33 cellular contexts compared by ENCODE assay signal in the genomic region with DNA sequence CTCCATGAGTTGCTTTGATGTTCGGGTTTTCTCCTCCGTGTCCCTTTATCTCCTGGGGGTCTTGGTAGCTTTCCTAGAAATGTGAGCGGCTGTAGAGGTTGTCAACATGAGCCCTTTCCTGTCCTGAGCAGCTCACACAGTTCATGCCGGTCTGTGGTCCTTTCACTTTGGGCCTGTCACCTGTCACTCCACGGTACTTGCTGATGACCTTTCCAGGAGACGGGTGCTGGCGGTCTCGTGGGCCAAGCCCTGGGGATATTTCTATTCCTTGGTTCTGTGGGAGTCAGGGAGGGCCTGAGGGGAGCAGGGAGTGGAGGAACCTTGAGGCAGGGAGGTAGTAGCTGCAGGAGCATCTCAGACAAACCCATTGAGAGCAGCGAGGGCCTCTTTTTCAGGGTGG. TPM values are rescaled to one million over a fixed set of nuclear protein-coding genes. Genes with fewer than 3 reads are reported as not detected.
"Had no signal": no experiment of that assay in that cellular context is flagged by ENCODE, and none has a peak within 500 bp of the region (broad histone marks: within the 10 kb centered on the region; RNA-seq: fewer than 3 reads in every experiment).

No MANE protein-coding gene starts in this region.

- H3K27me3 ChIP-seq: adrenal gland, body of pancreas, breast epithelium, Peyer's patch, SJSA1 had no signal

- H3K27ac ChIP-seq: adrenal gland, body of pancreas, breast epithelium, Peyer's patch, SJSA1 had no signal

- FAIRE-seq: astrocyte, TTC549 had no signal

- H3K9ac ChIP-seq: SK-N-SH had no signal

- ATAC-seq: activated CD8-positive, alpha-beta T cell treated with anti-CD3 and anti-CD28 coated beads for 36 hours; activated T-cell treated with anti-CD3 and anti-CD28 coated beads, Interleukin-2, amount 50 U/mL, for 72 hours; body of pancreas; PC-3 had no signal

- H3K9me3 ChIP-seq: body of pancreas, breast epithelium, Peyer's patch, SJSA1, SK-N-SH had no signal

- H3K4me2 ChIP-seq: SK-N-SH had no signal

- H3K36me3 ChIP-seq: adrenal gland, breast epithelium, Peyer's patch, SJSA1 had no signal

- H3K4me3 ChIP-seq: adrenal gland, body of pancreas, breast epithelium, Peyer's patch, SJSA1 had no signal

- DNase-seq: activated CD4-positive, alpha-beta T cell treated with anti-CD3 and anti-CD28 coated beads, Interleukin-2, amount 10 ng/mL, durations not matched to agents 24 days and 14 days; activated CD4-positive, alpha-beta T cell treated with anti-CD3 and anti-CD28 coated beads, Interleukin-2, amount 50 U/mL, for 4 hours; activated CD8-positive, alpha-beta T cell treated with anti-CD3 and anti-CD28 coated beads for 36 hours; activated gamma-delta T cell; activated naive CD4-positive, alpha-beta T cell treated with Interleukin-2 at 50 U/mL for 16 hours; activated T-cell treated with anti-CD3 and anti-CD28 coated beads, Interleukin-2, amount 50 U/mL, for 1 hour; activated T-cell treated with anti-CD3 and anti-CD28 coated beads, Interleukin-2, amount 50 U/mL, for 72 hours; adrenal gland; body of pancreas; central memory CD4-positive, alpha-beta T cell; NCI-H1092 treated with DMSO at 0.1 percent for 48 hours; NCI-H1417; NCI-H187; NCI-H2029 treated with DMSO at 0.1 percent for 48 hours; NCI-H2107; NCI-H2171; NCI-H510A; NCI-H526; NCI-H748 treated with DMSO at 0.1 percent for 48 hours; NK-92 treated with Interleukin-12 subunit alpha and Interleukin-12 subunit beta, amount 100 ng/mL, for 24 hours; PC-3; Peyer's patch; RPMI8226; SHP77; SK-N-SH had no signal

- H3K4me1 ChIP-seq: adrenal gland, body of pancreas, breast epithelium, Peyer's patch, SJSA1 had no signal

RNA-seq across cellular contexts. Expression of a gene that starts 20.9 kb away (rescaled TPM):
- total RNA-seq: activated CD4-positive, alpha-beta T cell treated with anti-CD3 and anti-CD28 coated beads, Interleukin-2, amount 10 ng/mL, durations not matched to agents 24 days and 14 days; activated CD8-positive, alpha-beta memory T cell treated with anti-CD3 and anti-CD28 coated beads for 36 hours; activated CD8-positive, alpha-beta T cell treated with anti-CD3 and anti-CD28 coated beads for 36 hours; activated T-cell treated with anti-CD3 and anti-CD28 coated beads, Interleukin-2, amount 50 U/mL, for 72 hours; activated T-helper 2 cell treated with anti-CD3 and anti-CD28 coated beads, Interferon-gamma antibody, Interleukin-2, Interleukin-4, amounts not matched to agents 10 μg/mL and 5 μg/mL and 100 μg/mL, durations not matched to agents 14 hours and 24 hours and 36 hours; adrenal gland; astrocyte; body of pancreas; breast epithelium; chondrocyte; M059J; PC-3; Peyer's patch; SJSA1 had no signal
- polyA plus RNA-seq: adrenal gland, SK-N-SH had no signal

RNA-seq across cellular contexts. Expression of a gene that starts 23.2 kb away (rescaled TPM):
- total RNA-seq: activated CD4-positive, alpha-beta T cell treated with anti-CD3 and anti-CD28 coated beads, Interleukin-2, amount 10 ng/mL, durations not matched to agents 24 days and 14 days; activated CD8-positive, alpha-beta memory T cell treated with anti-CD3 and anti-CD28 coated beads for 36 hours; activated CD8-positive, alpha-beta T cell treated with anti-CD3 and anti-CD28 coated beads for 36 hours; activated T-cell treated with anti-CD3 and anti-CD28 coated beads, Interleukin-2, amount 50 U/mL, for 72 hours; activated T-helper 2 cell treated with anti-CD3 and anti-CD28 coated beads, Interferon-gamma antibody, Interleukin-2, Interleukin-4, amounts not matched to agents 10 μg/mL and 5 μg/mL and 100 μg/mL, durations not matched to agents 14 hours and 24 hours and 36 hours; adrenal gland; astrocyte; body of pancreas; breast epithelium; chondrocyte; M059J; PC-3; Peyer's patch; SJSA1 had no signal
- polyA plus RNA-seq: adrenal gland, SK-N-SH had no signal
